Comparison of ENCODE assay signal across 7 cellular contexts in the genomic region with DNA sequence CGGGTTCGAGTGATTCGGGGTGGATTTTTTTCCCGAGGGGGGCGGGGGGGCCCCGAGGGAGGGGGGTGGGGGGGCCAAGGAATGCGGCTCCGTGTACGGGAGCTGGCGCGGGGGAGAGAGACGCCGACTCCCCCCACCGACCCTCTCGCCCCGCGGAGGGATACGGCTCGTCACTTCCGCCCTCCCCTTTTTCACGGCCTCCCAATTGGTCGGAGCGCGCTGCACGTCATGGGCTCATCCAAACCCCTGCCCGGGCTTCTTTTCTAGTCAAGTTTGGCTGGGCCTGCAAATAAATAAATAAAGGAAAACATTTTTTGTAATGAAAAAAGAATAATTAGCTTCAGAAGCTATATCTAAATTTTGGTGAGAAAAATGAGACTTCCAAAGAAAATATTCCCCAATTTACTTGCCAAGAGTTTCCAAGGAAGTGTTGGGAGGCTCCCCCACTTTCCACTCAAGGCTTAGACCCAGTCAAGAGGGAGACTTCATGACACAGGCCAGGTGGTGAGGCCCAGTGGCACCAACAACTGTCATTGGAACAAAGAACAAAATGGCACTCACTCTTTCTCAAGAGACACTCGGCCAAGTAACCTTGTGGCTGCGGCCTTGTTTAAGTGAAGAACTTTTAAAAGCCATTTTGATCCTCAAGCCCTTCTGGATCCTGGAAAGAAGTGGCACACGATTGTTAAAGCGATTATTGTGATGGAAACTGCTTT. TPM values are rescaled to one million over a fixed set of nuclear protein-coding genes. Genes with fewer than 3 reads are reported as not detected.
DNase-seq lines count a peak whose midpoint lies in the region; ATAC-seq and TF ChIP-seq lines count a peak whose summit lies in the region.

A gene with protein sequence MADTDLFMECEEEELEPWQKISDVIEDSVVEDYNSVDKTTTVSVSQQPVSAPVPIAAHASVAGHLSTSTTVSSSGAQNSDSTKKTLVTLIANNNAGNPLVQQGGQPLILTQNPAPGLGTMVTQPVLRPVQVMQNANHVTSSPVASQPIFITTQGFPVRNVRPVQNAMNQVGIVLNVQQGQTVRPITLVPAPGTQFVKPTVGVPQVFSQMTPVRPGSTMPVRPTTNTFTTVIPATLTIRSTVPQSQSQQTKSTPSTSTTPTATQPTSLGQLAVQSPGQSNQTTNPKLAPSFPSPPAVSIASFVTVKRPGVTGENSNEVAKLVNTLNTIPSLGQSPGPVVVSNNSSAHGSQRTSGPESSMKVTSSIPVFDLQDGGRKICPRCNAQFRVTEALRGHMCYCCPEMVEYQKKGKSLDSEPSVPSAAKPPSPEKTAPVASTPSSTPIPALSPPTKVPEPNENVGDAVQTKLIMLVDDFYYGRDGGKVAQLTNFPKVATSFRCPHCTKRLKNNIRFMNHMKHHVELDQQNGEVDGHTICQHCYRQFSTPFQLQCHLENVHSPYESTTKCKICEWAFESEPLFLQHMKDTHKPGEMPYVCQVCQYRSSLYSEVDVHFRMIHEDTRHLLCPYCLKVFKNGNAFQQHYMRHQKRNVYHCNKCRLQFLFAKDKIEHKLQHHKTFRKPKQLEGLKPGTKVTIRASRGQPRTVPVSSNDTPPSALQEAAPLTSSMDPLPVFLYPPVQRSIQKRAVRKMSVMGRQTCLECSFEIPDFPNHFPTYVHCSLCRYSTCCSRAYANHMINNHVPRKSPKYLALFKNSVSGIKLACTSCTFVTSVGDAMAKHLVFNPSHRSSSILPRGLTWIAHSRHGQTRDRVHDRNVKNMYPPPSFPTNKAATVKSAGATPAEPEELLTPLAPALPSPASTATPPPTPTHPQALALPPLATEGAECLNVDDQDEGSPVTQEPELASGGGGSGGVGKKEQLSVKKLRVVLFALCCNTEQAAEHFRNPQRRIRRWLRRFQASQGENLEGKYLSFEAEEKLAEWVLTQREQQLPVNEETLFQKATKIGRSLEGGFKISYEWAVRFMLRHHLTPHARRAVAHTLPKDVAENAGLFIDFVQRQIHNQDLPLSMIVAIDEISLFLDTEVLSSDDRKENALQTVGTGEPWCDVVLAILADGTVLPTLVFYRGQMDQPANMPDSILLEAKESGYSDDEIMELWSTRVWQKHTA (N-terminal part only) (minus strand): TSS at position 164 of the 716 bp plus-strand sequence. CDS start 17,290 bp downstream, outside the sequence.

- H3K36me3 ChIP-seq in mammary epithelial cell (ENCODE audit: insufficient read depth, low read length) (no peaks in the 10 kb centered on the region), iPS-20b (ENCODE audit: insufficient read depth, low read depth, low read length) (0 out of 2 replicates have a peak, but pooled peaks cover 3% of the 10 kb centered on the region)

- WGBS in mammary epithelial cell (ENCODE audit: low coverage, missing lambda C conversion rate), result 43% methylated on average over 9 of the region's 30 CpGs

- peaks cover 6% of the 10 kb centered on the region for H3K4me1 ChIP-seq in mammary epithelial cell (ENCODE audit: insufficient read depth, low read length)
- H3K4me1 ChIP-seq in iPS-20b (ENCODE audit: insufficient read depth, low read length), result peaks cover 12% of the 10 kb centered on the region; the same call in 1 of the 2 replicates

- H3K4me3 ChIP-seq in WI38 (ENCODE audit: low read depth, low read length) (peak within 1 kb of the TSS; percentile 80), mammary epithelial cell (replicated peaks in 1 of 3; ENCODE audit: insufficient read depth in 1 of 3, low read depth in 2 of 3, low read length in 3 of 3) (peak within 1 kb of the TSS; percentile 69 to 87 (median 79)), iPS-20b (ENCODE audit: low read length) (peak within 1 kb of the TSS; percentile 88), skin epidermis (peak within 1 kb of the TSS; percentile 62 to 89 (median 71))

- H3K79me2 ChIP-seq in mammary epithelial cell (ENCODE audit: insufficient read depth, low read length), result peaks cover 38% of the 10 kb centered on the region

- no TSS peak for BruUV-seq in mammary epithelial cell (replicated peaks; lab: Mats Ljungman, UMichigan)

- H3K27ac ChIP-seq in mammary epithelial cell (ENCODE audit: insufficient read depth, low read depth, low read length) (peak within 1 kb of the TSS; percentile 64), iPS-20b (ENCODE audit: low read length) (peak within 1 kb of the TSS; percentile 79), skin epidermis (peak within 1 kb of the TSS; percentile 91 to 99 (median 98))

- dilution Hi-C loops in mammary epithelial cell (cut with HindIII; ENCODE audit: low sequenced_read_pairs), result loop anchor here (5.0 kb wide), 1 partner anchor 63 kb away; no protein-coding TSS in a partner anchor

- intact Hi-C loops in mammary epithelial cell (cut with micrococcal nuclease), result loop anchor here (1.0 to 5.0 kb wide), 3 partner anchors 14 to 79 kb away; a partner anchor contains a TSS

- ATAC-seq in GM18867 (IDR thresholded peaks at IDR 0.05; ENCODE audit: unreplicated experiment), result peak; percentile 74
- peak; percentile 61 for ATAC-seq in HG03108 (IDR thresholded peaks at IDR 0.05; ENCODE audit: unreplicated experiment)

- peak within 1 kb of the TSS; percentile 84 for H2AFZ ChIP-seq in mammary epithelial cell (ENCODE audit: low read depth, low read length)

- H3K9me3 ChIP-seq in mammary epithelial cell (replicated peaks; ENCODE audit: insufficient read depth, low read length) (no peaks in the 10 kb centered on the region), iPS-20b (ENCODE audit: insufficient read depth, low read depth, low read length) (no peaks in the 10 kb centered on the region)

- in situ Hi-C loops in mammary epithelial cell (cut with MboI; ENCODE audit: low sequenced_read_pairs in 2 of 2), result no loop called here

- DNase-seq in NCI-H226 (peak; percentile 96), mammary epithelial cell (peak; percentile 88)

- H3K9ac ChIP-seq in mammary epithelial cell (ENCODE audit: insufficient read depth, low read length) (peak within 1 kb of the TSS; percentile 81), iPS-20b (ENCODE audit: low read depth, low read length) (peak within 1 kb of the TSS; percentile 84)

- TF ChIP-seq CTCF in WI38 (IDR thresholded peaks at IDR 0.05; ENCODE audit: low read depth, low read length) (no peak), mammary epithelial cell (conservative IDR thresholded peaks at IDR 0.05 in 1 of 2, IDR thresholded peaks at IDR 0.05 in 1 of 2; ENCODE audit: extremely low read depth in 1 of 2, insufficient read depth in 1 of 2, low read depth in 1 of 2, low read length in 2 of 2) (no peak)

- H4K20me1 ChIP-seq in mammary epithelial cell (ENCODE audit: insufficient read depth, low read length), result no peaks in the 10 kb centered on the region

- H3K4me2 ChIP-seq in mammary epithelial cell (ENCODE audit: insufficient read depth, low read depth, low read length), result peak within 1 kb of the TSS; percentile 67

- CTCF ChIA-PET in mammary epithelial cell (lab: Charles Lee; ENCODE audit: low non-redundant PET), result interaction anchor here (0.6 to 0.8 kb wide), 2 partner anchors 16 to 178 kb away, joined by 7 to 19 read pairs; no protein-coding TSS in a partner anchor

- no peaks in the 10 kb centered on the region for H3K27me3 ChIP-seq in mammary epithelial cell (ENCODE audit: insufficient read depth, low read length)
- peaks cover 23% of the 10 kb centered on the region for H3K27me3 ChIP-seq in iPS-20b (ENCODE audit: insufficient read depth, low read length)

RNA-seq across cellular contexts. Expression of the gene that starts here (rescaled TPM):
- 10 to 100 TPM; 28.0 to 48.1 TPM for total RNA-seq in mammary epithelial cell
- polyA plus RNA-seq in mammary epithelial cell, result 18.2 TPM
- polyA minus RNA-seq in mammary epithelial cell, result 41.7 TPM

Comparison
In these comparisons a context has a peak if more than half of its experiments do, and no peak if none do; other contexts are left out.
1. Peak in every context shown above with its lines: DNase-seq, ATAC-seq, H3K4me3 ChIP-seq and H3K27ac ChIP-seq.